In genomic region chrX:13123247-13123856, GRCh38 we compare ENCODE assay signal across 1 cellular context.
TF ChIP-seq lines count a peak whose summit lies in the region.

No MANE protein-coding gene starts in this region.

TF ChIP-seq in IMR-90, 13 proteins besides CTCF, POLR2A, EP300 and RAD21 (continued from another document):
- no peak for TF ChIP-seq FOS (IDR thresholded peaks at IDR 0.05; ENCODE audit: low read depth, low read length)
